Comparison of ENCODE assay signal across 15 cellular contexts in genomic region chr3:58102371-58102750, GRCh38.
A peak's percentile ranks its signal among the peaks of the same experiment; 100 is the strongest.
DNase-seq lines count a peak whose midpoint lies in the region; ATAC-seq, FAIRE-seq and TF ChIP-seq lines count a peak whose summit lies in the region.
"Had no signal": no experiment of that assay in that cellular context is flagged by ENCODE, and none has a peak within 500 bp of the region (broad histone marks: within the 10 kb centered on the region; RNA-seq: fewer than 3 reads in every experiment).

No MANE protein-coding gene starts in this region.

- in situ Hi-C loops in GM12878 (cut with MboI) (no loop called here), HepG2 (cut with HindIII; ENCODE audit: extremely low pct_ligation_motif_present, low pct_unique_long_range_greater_than_20kb) (no loop called here)

- TF ChIP-seq CTCF in A549 (IDR thresholded peaks at IDR 0.05) (no peak), GM12878 (IDR thresholded peaks at IDR 0.05 in 2 of 3, conservative IDR thresholded peaks at IDR 0.05 in 1 of 3; ENCODE audit: control insufficient read depth in 2 of 3, extremely low read depth in 1 of 3, insufficient read depth in 1 of 3, low read depth in 3 of 3, low read length in 3 of 3) (no peak), HepG2 (CRISPR knock-in tag; IDR thresholded peaks at IDR 0.05) (no peak)

- no peaks in the 10 kb centered on the region for H3K79me2 ChIP-seq in GM12878 (ENCODE audit: control insufficient read depth, insufficient read depth, low read length)
- peaks cover 17% of the 10 kb centered on the region for H3K79me2 ChIP-seq in HepG2 (ENCODE audit: insufficient read depth, low read length)

- FAIRE-seq in A549 (lab: Jason Lieb, UNC) (no peak), GM12878 (lab: Jason Lieb, UNC) (no peak), HepG2 (lab: Jason Lieb, UNC) (no peak)
- FAIRE-seq: islet of Langerhans had no signal

- 71% methylated on average over 4 of the region's 4 CpGs for WGBS in A549 (ENCODE audit: missing lambda C conversion rate)
- WGBS in GM12878 (ENCODE audit: insufficient coverage, insufficient replicate concordance, low lambda C conversion rate, missing lambda C conversion rate) = 95% methylated on average over 4 of the region's 4 CpGs
- 19% methylated on average over 4 of the region's 4 CpGs for WGBS in HepG2 (ENCODE audit: low lambda C conversion rate)

- ATAC-seq in A549 = no peak
- ATAC-seq in GM12878 = no peak
- peak; percentile 15 for ATAC-seq in HepG2
- ATAC-seq in GM19397 (IDR thresholded peaks at IDR 0.05; ENCODE audit: unreplicated experiment) = no peak
- ATAC-seq in HG03354 (IDR thresholded peaks at IDR 0.05; ENCODE audit: poor library complexity, severe bottlenecking, unreplicated experiment) = no peak
- ATAC-seq: activated CD8-positive, alpha-beta T cell treated with anti-CD3 and anti-CD28 coated beads, Interleukin-2, amount 10 ng/mL, durations not matched to agents 7 days and 5 days; heart left ventricle had no signal

- TF ChIP-seq POLR2A in A549 (IDR thresholded peaks at IDR 0.05; ENCODE audit: low read length) (no peak), GM12878 (IDR thresholded peaks at IDR 0.05; ENCODE audit: low read depth, low read length) (no peak), HepG2 (IDR thresholded peaks at IDR 0.05; ENCODE audit: insufficient read depth in 1 of 2, low read depth in 2 of 2, low read length in 2 of 2) (no peak)

- TF ChIP-seq RAD21 in A549 (conservative IDR thresholded peaks at IDR 0.05 in 1 of 2, IDR thresholded peaks at IDR 0.05 in 1 of 2) (no peak), GM12878 (IDR thresholded peaks at IDR 0.05; ENCODE audit: insufficient read depth, low read depth, low read length) (no peak), HepG2 (CRISPR knock-in tag; IDR thresholded peaks at IDR 0.05) (no peak)

- SMC1A ChIA-PET in GM12878 (lab: Charles Lee; ENCODE audit: uncharacterized antibody, unreplicated experiment) = interaction anchor here (1.0 to 2.1 kb wide), 2 partner anchors 9 to 93 kb away, joined by 3 to 5 read pairs; no protein-coding TSS in a partner anchor

- H3K4me2 ChIP-seq in A549 (peak overlapping the region; percentile 49), GM12878 (ENCODE audit: control insufficient read depth, insufficient read depth) (no peak overlapping the region), HepG2 (ENCODE audit: low read depth, low read length) (peak overlapping the region; percentile 72)

- H4K20me1 ChIP-seq in GM12878 (ENCODE audit: control insufficient read depth, insufficient read depth) = no peaks in the 10 kb centered on the region
- H4K20me1 ChIP-seq in HepG2 (ENCODE audit: insufficient read depth, low read length) = no peaks in the 10 kb centered on the region

- POLR2A ChIA-PET in A549 (lab: Yijun Ruan, JAX) (no interaction called here), GM12878 (lab: Charles Lee) (no interaction called here), HepG2 (lab: Yijun Ruan, JAX) (interaction anchor here (0.7 to 5.0 kb wide), 29 partner anchors 9 to 1110 kb away, joined by 3 to 46 read pairs (median 6); partner anchors contain the start of genes ARF4, FLNB and RPP14)

- H3K4me3 ChIP-seq in A549 = no peak overlapping the region
- no peak overlapping the region for H3K4me3 ChIP-seq in GM12878
- peak overlapping the region in 1 of 3 experiments; percentile 45; a peak in 1 of 6 replicates for H3K4me3 ChIP-seq in HepG2 (replicated peaks in 1 of 3; ENCODE audit: insufficient read depth in 1 of 3, low read depth in 2 of 3, low read length in 3 of 3)
- no peak overlapping the region for H3K4me3 ChIP-seq in rectal smooth muscle tissue (ENCODE audit: low read length)
- H3K4me3 ChIP-seq: heart left ventricle, vagina had no signal

- H3K4me1 ChIP-seq in A549 = peaks cover 34% of the 10 kb centered on the region
- H3K4me1 ChIP-seq in GM12878 (ENCODE audit: control insufficient read depth, insufficient read depth, low read length) = no peaks in the 10 kb centered on the region
- peaks cover 74% of the 10 kb centered on the region for H3K4me1 ChIP-seq in HepG2 (ENCODE audit: insufficient read depth, low read length)
- H3K4me1 ChIP-seq in rectal smooth muscle tissue (ENCODE audit: control insufficient read depth, insufficient read depth, low read length) = peaks cover 36% of the 10 kb centered on the region

- TF ChIP-seq EP300 in A549 (IDR thresholded peaks at IDR 0.05) (no peak), GM12878 (IDR thresholded peaks at IDR 0.05; ENCODE audit: borderline replicate concordance in 1 of 2, control insufficient read depth in 1 of 2, low read depth in 2 of 2, low read length in 2 of 2) (no peak), HepG2 (IDR thresholded peaks at IDR 0.05; ENCODE audit: low read depth in 2 of 2, low read length in 2 of 2) (no peak), HepG2 (CRISPR knock-in tag; IDR thresholded peaks at IDR 0.05; ENCODE audit: borderline replicate concordance) (no peak)

- H3K9me3 ChIP-seq in A549 (no peaks in the 10 kb centered on the region), GM12878 (replicated peaks; ENCODE audit: control insufficient read depth, insufficient read depth, low read length) (no peaks in the 10 kb centered on the region), HepG2 (ENCODE audit: low read length) (no peaks in the 10 kb centered on the region)
- H3K9me3 ChIP-seq: heart left ventricle, vagina had no signal

- RAD21 ChIA-PET in GM12878 (lab: Charles Lee; ENCODE audit: unreplicated experiment) = no interaction called here

- H3K27ac ChIP-seq in A549 (peak overlapping the region; percentile 50 to 69; a peak in 5 of 6 replicates), GM12878 (ENCODE audit: control insufficient read depth, insufficient read depth) (no peak overlapping the region), HepG2 (ENCODE audit: extremely low read length, insufficient read depth, low read length) (peak overlapping the region; percentile 90), rectal smooth muscle tissue (ENCODE audit: low read depth, low read length) (peak overlapping the region; percentile 41)
- H3K27ac ChIP-seq: vagina had no signal

- BruUV-seq in GM12878 (replicated peaks; lab: Mats Ljungman, UMichigan) (no TSS peak), HepG2 (replicated peaks; lab: Mats Ljungman, UMichigan) (TSS peak; percentile 90)

- DNase-seq in A549 (ENCODE audit: low read depth in 1 of 2, low spot score in 1 of 2) (no peak), GM12878 (ENCODE audit: low read depth, low spot score) (no peak), HepG2 (ENCODE audit: low spot score) (no peak), cortex of kidney (lab: John Stamatoyannopoulos, UW) (no peak), GOT3 (lab: John Stamatoyannopoulos, UW) (no peak)
- DNase-seq: CD8-positive, alpha-beta memory T cell; heart left ventricle; NCI-H1417; NCI-H226 had no signal

- peaks cover 15 to 26% of the 10 kb centered on the region in 2 experiments; a peak in 3 of 4 replicates for H3K36me3 ChIP-seq in GM12878 (ENCODE audit: control insufficient read depth in 2 of 2, insufficient read depth in 2 of 2, low read length in 1 of 2)
- peaks cover 36 to 77% of the 10 kb centered on the region in 2 experiments for H3K36me3 ChIP-seq in HepG2 (replicated peaks in 1 of 2; ENCODE audit: control insufficient read depth in 1 of 2, insufficient read depth in 2 of 2, low read length in 2 of 2)
- H3K36me3 ChIP-seq in rectal smooth muscle tissue (ENCODE audit: control insufficient read depth, insufficient read depth, low read length) = peaks cover 41% of the 10 kb centered on the region

- H3K9ac ChIP-seq in GM12878 (ENCODE audit: control insufficient read depth, insufficient read depth, low read length) (no peak overlapping the region), HepG2 (ENCODE audit: insufficient read depth, low read depth, low read length) (peak overlapping the region; percentile 60), rectal smooth muscle tissue (ENCODE audit: low read length) (no peak overlapping the region)

- H2AFZ ChIP-seq in GM12878 (ENCODE audit: control insufficient read depth, low read depth, low read length) (no peak overlapping the region), HepG2 (ENCODE audit: low read length) (no peak overlapping the region)

- intact Hi-C loops in GM12878 (cut with micrococcal nuclease; ENCODE audit: unreplicated experiment) (no loop called here), HepG2 (cut with micrococcal nuclease; ENCODE audit: unreplicated experiment) (loop anchor here (2.0 to 5.0 kb wide), 5 partner anchors 35 to 140 kb away; partner anchors contain the start of gene FLNB)

- H3K27me3 ChIP-seq in GM12878 (replicated peaks in 1 of 2; ENCODE audit: control insufficient read depth in 2 of 2, insufficient read depth in 2 of 2, low read length in 1 of 2) = no peaks in the 10 kb centered on the region
- H3K27me3 ChIP-seq in HepG2 (ENCODE audit: control insufficient read depth in 1 of 2, insufficient read depth in 2 of 2, low read length in 2 of 2) = no peaks in the 10 kb centered on the region
- H3K27me3 ChIP-seq in rectal smooth muscle tissue (ENCODE audit: control insufficient read depth, insufficient read depth, low read length) = no peaks in the 10 kb centered on the region
- H3K27me3 ChIP-seq: heart left ventricle, vagina had no signal

- CTCF ChIA-PET in A549 (lab: Yijun Ruan, JAX) (interaction anchor here (0.6 to 1.3 kb wide), 2 partner anchors 62 to 112 kb away, joined by 3 to 4 read pairs; no protein-coding TSS in a partner anchor), GM12878 (lab: Yijun Ruan, JAX) (interaction anchor here (0.9 to 1.0 kb wide), 2 partner anchors 65 kb away, joined by 3 read pairs; no protein-coding TSS in a partner anchor), HepG2 (lab: Yijun Ruan, JAX; ENCODE audit: low intra/inter-chr PET ratio, low total read pairs) (no interaction called here)

TF ChIP-seq in A549, 52 proteins besides CTCF, POLR2A, EP300 and RAD21 (continues in another document):
- no peak for TF ChIP-seq ZFP36 (IDR thresholded peaks at IDR 0.05; ENCODE audit: borderline replicate concordance, partially characterized antibody)
- TF ChIP-seq CHD2 (IDR thresholded peaks at IDR 0.05; ENCODE audit: low read length, partially characterized antibody) = no peak

TF ChIP-seq in HepG2, 621 proteins besides CTCF, POLR2A, EP300 and RAD21 (continues in another document):
- TF ChIP-seq ZNF30 (CRISPR knock-in tag; IDR thresholded peaks at IDR 0.05) (0 out of 2 replicates have a peak, but pooled peaks have one; percentile 13), ZNF614 (CRISPR knock-in tag; IDR thresholded peaks at IDR 0.05; ENCODE audit: borderline replicate concordance) (peak; percentile 44; the same call in 1 of the 2 replicates), FOXO4 (CRISPR knock-in tag; conservative IDR thresholded peaks at IDR 0.05) (0 out of 2 replicates have a peak, but pooled peaks have one; percentile 52)
